Comparison of ENCODE assay signal across 25 cellular contexts in the genomic region with DNA sequence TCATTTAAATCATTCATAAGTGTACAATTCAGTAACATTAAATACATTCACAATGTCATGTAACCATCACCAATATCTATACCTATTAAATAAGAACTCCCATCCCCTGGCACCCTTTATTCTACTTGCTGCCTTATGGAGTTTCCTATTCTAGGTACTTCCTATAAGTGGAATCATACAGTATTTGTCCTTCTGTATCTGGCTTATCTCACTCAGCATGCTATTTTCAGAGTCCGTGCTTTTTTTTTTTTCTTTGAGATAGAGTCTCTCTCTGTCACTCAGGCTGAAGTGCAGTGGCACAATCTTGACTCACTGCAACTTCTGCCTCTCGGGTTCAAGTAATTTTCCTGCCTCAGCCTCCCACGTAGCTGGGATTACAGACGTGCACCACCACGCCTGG.
"Had no signal": no experiment of that assay in that cellular context is flagged by ENCODE, and none has a peak within 500 bp of the region (broad histone marks: within the 10 kb centered on the region; RNA-seq: fewer than 3 reads in every experiment).

No MANE protein-coding gene starts in this region.

- DNase-seq: naive thymus-derived CD8-positive, alpha-beta T cell; nephron progenitor cell; occipital lobe; ovary; posterior cingulate gyrus; psoas muscle; right lobe of liver; sigmoid colon; small intestine; stimulated activated CD4-positive, alpha-beta T cell treated with anti-CD3 and anti-CD28 coated beads, Interleukin-15, amount 100 ng/mL, for 24 hours; stimulated activated CD4-positive, alpha-beta T cell treated with anti-CD3 and anti-CD28 coated beads, Interleukin-2, amount 100 ng/mL, for 24 hours; stimulated activated CD4-positive, alpha-beta T cell treated with anti-CD3 and anti-CD28 coated beads, Interleukin-2, amount 100 ng/mL, for 48 hours; stimulated activated CD4-positive, alpha-beta T cell treated with anti-CD3 and anti-CD28 coated beads, Interleukin-4, amount 100 ng/mL, for 24 hours; stimulated activated naive B cell treated with anti-CD40 and anti-IgM and Interleukin-4, amounts not matched to agents 10 μg/mL and 1 μg/mL and 100 μg/mL, for 72 hours; stimulated activated naive CD4-positive, alpha-beta T cell treated with Interleukin-2 at 50 U/mL for 16 hours; stomach; thyroid gland; trophoblast cell; upper lobe of left lung had no signal

- H3K9me3 ChIP-seq: ovary, psoas muscle, right lobe of liver, sigmoid colon, stomach, thoracic aorta, thyroid gland, tibial nerve, upper lobe of left lung, vagina had no signal

- H3K27me3 ChIP-seq: ovary, right lobe of liver, sigmoid colon, thyroid gland, tibial nerve, upper lobe of left lung, vagina had no signal

- H3K4me1 ChIP-seq: parathyroid adenoma, psoas muscle, right lobe of liver, sigmoid colon had no signal

- H3K27ac ChIP-seq: ovary, parathyroid adenoma, psoas muscle, right lobe of liver, sigmoid colon, stomach, thoracic aorta, thyroid gland, tibial nerve, upper lobe of left lung, vagina had no signal

- ATAC-seq: naive thymus-derived CD8-positive, alpha-beta T cell; natural killer cell treated with Interleukin-12 subunit alpha and Interleukin-12 subunit beta and Interleukin-15 and Interleukin-18, amount 100 ng/mL, for 72 hours; psoas muscle; right lobe of liver; stimulated activated effector memory CD8-positive, alpha-beta T cell treated with anti-CD3 and anti-CD28 coated beads, Interleukin-12 subunit alpha, Interleukin-12 subunit beta, amount 100 ng/mL, for 72 hours; stimulated activated naive B cell treated with anti-CD40 and anti-IgM and Interleukin-4, amounts not matched to agents 10 μg/mL and 1 μg/mL and 100 μg/mL, for 72 hours had no signal

- H3K4me3 ChIP-seq: ovary, psoas muscle, right lobe of liver, sigmoid colon, stomach, thoracic aorta, thyroid gland, tibial nerve, upper lobe of left lung, vagina had no signal

- H3K36me3 ChIP-seq: ovary, right lobe of liver, sigmoid colon, stomach, thoracic aorta, thyroid gland, tibial nerve, upper lobe of left lung, vagina had no signal
